ENCODE assay signal across 17 cellular contexts in the genomic region with DNA sequence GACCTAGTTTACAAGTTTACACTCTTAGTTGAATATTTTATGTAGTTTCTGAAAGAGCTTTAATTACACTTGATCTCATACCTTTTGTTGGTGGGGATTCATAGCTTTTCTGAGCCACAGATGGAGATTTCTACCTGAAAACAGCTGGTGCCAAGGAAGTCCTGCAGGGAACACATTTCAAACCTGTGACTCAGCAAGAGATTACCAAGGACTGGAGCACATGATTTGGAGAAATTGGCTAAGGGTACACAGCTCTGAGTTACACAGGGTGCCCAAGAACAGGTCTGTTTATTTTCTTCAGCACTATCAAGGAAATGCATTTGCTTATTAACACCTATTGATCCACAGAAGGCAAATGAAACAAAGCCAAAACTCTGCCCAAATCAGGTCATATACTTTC.
DNase-seq lines count a peak whose midpoint lies in the region; ATAC-seq lines count a peak whose summit lies in the region.
"Had no signal": no experiment of that assay in that cellular context is flagged by ENCODE, and none has a peak within 500 bp of the region (broad histone marks: within the 10 kb centered on the region; RNA-seq: fewer than 3 reads in every experiment).

No MANE protein-coding gene starts in this region.

- no peak overlapping the region for H3K9ac ChIP-seq in HUES64 (ENCODE audit: low read depth, low read length)

- no peak for ATAC-seq in HG03039 (IDR thresholded peaks at IDR 0.05; ENCODE audit: unreplicated experiment)
- ATAC-seq: activated CD4-positive, alpha-beta T cell treated with anti-CD3 and anti-CD28 coated beads for 36 hours; stimulated activated effector memory CD8-positive, alpha-beta T cell treated with anti-CD3 and anti-CD28 coated beads, Interleukin-12 subunit alpha, Interleukin-12 subunit beta, amount 100 ng/mL, for 72 hours; T-helper 17 cell had no signal

- DNase-seq in Caki2 (ENCODE audit: low read depth) (peak; percentile 4), cerebellar nuclear complex (lab: John Stamatoyannopoulos, UW) (peak; percentile 42 to 89), islet precursor cell (peak; percentile 75), MV-4-11 (lab: John Stamatoyannopoulos, UW) (no peak)
- DNase-seq in effector CD4-positive, alpha-beta T cell = no peak
- DNase-seq in activated CD4-positive, alpha-beta T cell treated with anti-CD3 and anti-CD28 coated beads, Interleukin-2, amount 50 U/mL, for 48 hours = no peak
- DNase-seq: activated CD4-positive, alpha-beta T cell treated with anti-CD3 and anti-CD28 coated beads for 36 hours; activated naive CD8-positive, alpha-beta T cell treated with anti-CD3 and anti-CD28 coated beads for 36 hours; colonic mucosa; NCI-H2029 treated with DMSO at 0.1 percent for 48 hours; SHP77 treated with DMSO at 0.1 percent for 48 hours; T-helper 17 cell; upper lobe of left lung had no signal

- H3K36me3 ChIP-seq in HUES64 (ENCODE audit: insufficient read depth, low read length) = no peaks in the 10 kb centered on the region
- H3K36me3 ChIP-seq: colonic mucosa, upper lobe of left lung had no signal

- no peak overlapping the region for H3K4me3 ChIP-seq in HUES64 (ENCODE audit: low read length)
- H3K4me3 ChIP-seq: colonic mucosa, upper lobe of left lung had no signal

- H3K9me3 ChIP-seq in HUES64 (ENCODE audit: insufficient read depth, low read depth, low read length) = no peaks in the 10 kb centered on the region
- H3K9me3 ChIP-seq: colonic mucosa, upper lobe of left lung had no signal

- H3K27me3 ChIP-seq in HUES64 (ENCODE audit: insufficient read depth, low read length) = no peaks in the 10 kb centered on the region
- H3K27me3 ChIP-seq: colonic mucosa, upper lobe of left lung had no signal

- in situ Hi-C loops in Caki2 (cut with HindIII; ENCODE audit: low pct_unique_long_range_greater_than_20kb, low sequenced_read_pairs) = no loop called here

- peak overlapping the region; percentile 44 for H3K27ac ChIP-seq in HUES64 (ENCODE audit: low read depth, low read length)
- H3K27ac ChIP-seq: colonic mucosa, HL-60, upper lobe of left lung had no signal

- peaks cover 9% of the 10 kb centered on the region; the same call in 1 of the 2 replicates for H3K4me1 ChIP-seq in HUES64 (ENCODE audit: insufficient read depth, low read length)
- H3K4me1 ChIP-seq: colonic mucosa, upper lobe of left lung had no signal

Comparison
In these comparisons a context has a peak if more than half of its experiments do, and no peak if none do; other contexts are left out.
1. DNase-seq: peak in Caki2 (single experiment), cerebellar nuclear complex (2 of 2) and islet precursor cell (single experiment); none in effector CD4-positive, alpha-beta T cell (single experiment), MV-4-11 (single experiment) and activated CD4-positive, alpha-beta T cell treated with anti-CD3 and anti-CD28 coated beads, Interleukin-2, amount 50 U/mL, for 48 hours (0 of 2).